12 cellular contexts compared by ENCODE assay signal in genomic region chr1:119081267-119081666, GRCh38. TPM values are rescaled to one million over a fixed set of nuclear protein-coding genes. Genes with fewer than 3 reads are reported as not detected.
A peak's percentile ranks its signal among the peaks of the same experiment; 100 is the strongest.
DNase-seq lines count a peak whose midpoint lies in the region; ATAC-seq lines count a peak whose summit lies in the region.
"Had no signal": no experiment of that assay in that cellular context is flagged by ENCODE, and none has a peak within 500 bp of the region (broad histone marks: within the 10 kb centered on the region; RNA-seq: fewer than 3 reads in every experiment).

No MANE protein-coding gene starts in this region.

- no peak for ATAC-seq in GM19467 (IDR thresholded peaks at IDR 0.05; ENCODE audit: unreplicated experiment)

- H3K9me3 ChIP-seq in SJCRH30 (replicated peaks) = 0 out of 2 replicates have a peak, but pooled peaks cover 4% of the 10 kb centered on the region
- H3K9me3 ChIP-seq: Peyer's patch had no signal

- peak; percentile 12 for DNase-seq in ELR (ENCODE audit: low read depth)
- peak in 1 of 2 experiments; percentile 34 for DNase-seq in SJCRH30
- peak; percentile 28 for DNase-seq in epidermal melanocyte (ENCODE audit: insufficient read length, low spot score)
- DNase-seq in renal cortical epithelial cell (ENCODE audit: low read depth) = peak; percentile 76
- no peak for DNase-seq in NCI-H82 (lab: John Stamatoyannopoulos, UW)
- no peak for DNase-seq in central memory CD4-positive, alpha-beta T cell
- no peak for DNase-seq in stimulated activated CD4-positive, alpha-beta T cell treated with anti-CD3 and anti-CD28 coated beads, Interleukin-4, amount 100 ng/mL, for 24 hours
- DNase-seq: activated naive CD4-positive, alpha-beta T cell treated with anti-CD3 and anti-CD28 coated beads, Interleukin-2, amount 50 U/mL, for 16 hours; NCI-H1930; Peyer's patch had no signal

- H3K27ac ChIP-seq in SJCRH30 = peak overlapping the region; percentile 24
- H3K27ac ChIP-seq: Peyer's patch had no signal

- H3K36me3 ChIP-seq in SJCRH30 = no peaks in the 10 kb centered on the region
- H3K36me3 ChIP-seq: heart left ventricle, Peyer's patch had no signal

- no peaks in the 10 kb centered on the region for H3K27me3 ChIP-seq in SJCRH30
- H3K27me3 ChIP-seq: heart left ventricle, Peyer's patch had no signal

- H3K4me1 ChIP-seq in SJCRH30 = peaks cover 20% of the 10 kb centered on the region
- H3K4me1 ChIP-seq: Peyer's patch had no signal

- H3K4me3 ChIP-seq in SJCRH30 = no peak overlapping the region
- H3K4me3 ChIP-seq: Peyer's patch had no signal

RNA-seq across cellular contexts. Expression of gene WARS2, which starts 59.2 kb away (rescaled TPM):
- 21.8 and 24.5 TPM in 2 replicates for total RNA-seq in SJCRH30 (2014; rRNA removed; shearing (Covaris generic))
- total RNA-seq in renal cortical epithelial cell = 24.3 and 24.7 TPM in 2 replicates

Comparison
In these comparisons a context has a peak if more than half of its experiments do, and no peak if none do; other contexts are left out.
1. DNase-seq: peak in ELR (single experiment), epidermal melanocyte (single experiment) and renal cortical epithelial cell (single experiment); none in NCI-H82 (single experiment), central memory CD4-positive, alpha-beta T cell (single experiment) and stimulated activated CD4-positive, alpha-beta T cell treated with anti-CD3 and anti-CD28 coated beads, Interleukin-4, amount 100 ng/mL, for 24 hours (single experiment).